Comparison of ENCODE assay signal across 12 cellular contexts in the genomic region with DNA sequence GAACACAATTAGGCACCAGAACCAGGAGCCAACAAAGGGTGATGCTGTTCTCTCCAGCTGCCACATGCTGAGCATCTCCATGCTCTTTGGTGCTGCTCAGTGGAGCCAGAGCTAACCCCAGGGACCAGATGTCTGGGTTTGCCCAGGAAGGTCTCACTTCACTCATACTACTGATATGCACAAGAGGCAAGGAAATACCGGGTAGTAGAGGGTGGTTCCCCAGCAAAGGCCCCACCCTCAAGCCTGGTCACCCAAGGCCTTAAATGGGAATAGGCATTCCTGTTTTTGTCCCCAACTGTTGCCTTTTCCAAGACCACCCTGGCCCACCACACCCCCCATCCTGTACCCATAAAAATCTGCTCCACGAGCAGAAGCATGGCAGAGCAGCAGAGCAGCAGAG.
DNase-seq lines count a peak whose midpoint lies in the region; ATAC-seq, FAIRE-seq and TF ChIP-seq lines count a peak whose summit lies in the region.
"Had no signal": no experiment of that assay in that cellular context is flagged by ENCODE, and none has a peak within 500 bp of the region (broad histone marks: within the 10 kb centered on the region; RNA-seq: fewer than 3 reads in every experiment).

No MANE protein-coding gene starts in this region.

- peaks cover 0 to 4% of the 10 kb centered on the region in 2 donors for H3K4me1 ChIP-seq in left lung
- H3K4me1 ChIP-seq: sigmoid colon, uterus had no signal

- H3K4me3 Mint-ChIP-seq in effector memory CD8-positive, alpha-beta T cell: peak overlapping the region; percentile 45 to 54

- no peaks in the 10 kb centered on the region for H3K36me3 Mint-ChIP-seq in effector memory CD8-positive, alpha-beta T cell (ENCODE audit: insufficient read depth)

- H3K27me3 Mint-ChIP-seq in effector memory CD8-positive, alpha-beta T cell: no peaks in the 10 kb centered on the region

- intact Hi-C loops in left lung (cut with DNase I): no loop called here

- no peak for TF ChIP-seq CTCF in left lung (IDR thresholded peaks at IDR 0.05)

- ATAC-seq in GM19463 (IDR thresholded peaks at IDR 0.05; ENCODE audit: unreplicated experiment) (peak; percentile 77), HG03354 (IDR thresholded peaks at IDR 0.05; ENCODE audit: poor library complexity, severe bottlenecking, unreplicated experiment) (peak; percentile 41), left lung (no peak)
- no peak for ATAC-seq in effector memory CD8-positive, alpha-beta T cell (replicated peaks)

- H3K4me1 Mint-ChIP-seq in effector memory CD8-positive, alpha-beta T cell (ENCODE audit: low read depth in 2 of 2): peaks cover 15 to 22% of the 10 kb centered on the region in 2 donors

- H3K9me3 ChIP-seq in left lung: no peaks in the 10 kb centered on the region
- H3K9me3 ChIP-seq: sigmoid colon, uterus had no signal

- no peaks in the 10 kb centered on the region for H3K27me3 ChIP-seq in left lung
- H3K27me3 ChIP-seq: sigmoid colon, uterus had no signal

- peak overlapping the region; percentile 39 to 49 for H3K27ac Mint-ChIP-seq in effector memory CD8-positive, alpha-beta T cell

- peak; percentile 59 for FAIRE-seq in GM18507 (lab: Jason Lieb, UNC)
- FAIRE-seq: D721Med had no signal

- H3K4me3 ChIP-seq in left lung: no peak overlapping the region
- H3K4me3 ChIP-seq: sigmoid colon, uterus had no signal

- H3K9me3 Mint-ChIP-seq in effector memory CD8-positive, alpha-beta T cell: no peaks in the 10 kb centered on the region

- DNase-seq in GM18507 (ENCODE audit: extremely low spot score, insufficient read length, low read depth) (no peak), MV-4-11 (lab: John Stamatoyannopoulos, UW) (no peak), DMS79 treated with DMSO at 0.1 percent for 48 hours (lab: John Stamatoyannopoulos, UW) (no peak), left lung (no peak)
- no peak for DNase-seq in effector memory CD8-positive, alpha-beta T cell
- DNase-seq: activated CD8-positive, alpha-beta memory T cell treated with anti-CD3 and anti-CD28 coated beads for 24 hours; NCI-H1930; sigmoid colon; uterus had no signal

- H3K27ac ChIP-seq in left lung: no peak overlapping the region
- H3K27ac ChIP-seq: sigmoid colon, uterus had no signal

- no peaks in the 10 kb centered on the region for H3K36me3 ChIP-seq in left lung
- H3K36me3 ChIP-seq: sigmoid colon, uterus had no signal

Comparison
In these comparisons a context has a peak if more than half of its experiments do, and no peak if none do; other contexts are left out.
1. ATAC-seq: peak in GM19463 (single experiment) and HG03354 (single experiment); none in effector memory CD8-positive, alpha-beta T cell (single experiment) and left lung (single experiment).